1 cellular context compared by ENCODE assay signal in the genomic region with DNA sequence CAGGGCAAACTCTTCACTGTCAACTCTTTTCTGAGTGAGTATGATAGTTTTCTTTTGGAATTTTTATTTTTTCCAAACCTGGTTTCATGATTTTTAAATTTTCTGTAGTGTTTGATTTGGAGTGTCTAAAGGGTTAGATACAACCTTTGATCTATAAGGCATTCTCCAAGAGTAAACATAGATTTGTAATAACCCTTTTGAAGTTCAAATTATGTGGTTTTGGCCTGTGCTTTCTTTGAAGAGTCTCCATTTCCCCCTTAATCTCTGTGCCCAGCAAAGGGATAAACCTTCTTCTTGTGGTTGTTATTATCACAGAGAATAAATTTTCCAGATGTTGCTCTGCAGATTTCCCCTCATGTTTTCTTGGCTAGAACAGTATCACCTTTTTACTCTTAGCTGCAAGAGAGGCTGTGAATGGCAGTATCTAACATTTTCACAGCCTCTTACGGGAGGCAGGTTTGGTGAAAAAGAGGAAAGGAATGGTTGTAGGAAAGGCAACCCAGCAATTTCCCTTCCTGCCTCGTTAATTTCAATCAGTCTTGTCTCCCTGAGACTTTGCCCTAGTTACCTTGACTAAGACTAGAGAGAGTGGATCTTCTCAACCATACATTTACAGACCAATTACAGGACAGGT.
TF ChIP-seq lines count a peak whose summit lies in the region.

No MANE protein-coding gene starts in this region.

TF ChIP-seq in HepG2, 621 proteins besides CTCF, POLR2A, EP300 and RAD21 (continued from another document and continues in another):
- TF ChIP-seq, protein P1, sequence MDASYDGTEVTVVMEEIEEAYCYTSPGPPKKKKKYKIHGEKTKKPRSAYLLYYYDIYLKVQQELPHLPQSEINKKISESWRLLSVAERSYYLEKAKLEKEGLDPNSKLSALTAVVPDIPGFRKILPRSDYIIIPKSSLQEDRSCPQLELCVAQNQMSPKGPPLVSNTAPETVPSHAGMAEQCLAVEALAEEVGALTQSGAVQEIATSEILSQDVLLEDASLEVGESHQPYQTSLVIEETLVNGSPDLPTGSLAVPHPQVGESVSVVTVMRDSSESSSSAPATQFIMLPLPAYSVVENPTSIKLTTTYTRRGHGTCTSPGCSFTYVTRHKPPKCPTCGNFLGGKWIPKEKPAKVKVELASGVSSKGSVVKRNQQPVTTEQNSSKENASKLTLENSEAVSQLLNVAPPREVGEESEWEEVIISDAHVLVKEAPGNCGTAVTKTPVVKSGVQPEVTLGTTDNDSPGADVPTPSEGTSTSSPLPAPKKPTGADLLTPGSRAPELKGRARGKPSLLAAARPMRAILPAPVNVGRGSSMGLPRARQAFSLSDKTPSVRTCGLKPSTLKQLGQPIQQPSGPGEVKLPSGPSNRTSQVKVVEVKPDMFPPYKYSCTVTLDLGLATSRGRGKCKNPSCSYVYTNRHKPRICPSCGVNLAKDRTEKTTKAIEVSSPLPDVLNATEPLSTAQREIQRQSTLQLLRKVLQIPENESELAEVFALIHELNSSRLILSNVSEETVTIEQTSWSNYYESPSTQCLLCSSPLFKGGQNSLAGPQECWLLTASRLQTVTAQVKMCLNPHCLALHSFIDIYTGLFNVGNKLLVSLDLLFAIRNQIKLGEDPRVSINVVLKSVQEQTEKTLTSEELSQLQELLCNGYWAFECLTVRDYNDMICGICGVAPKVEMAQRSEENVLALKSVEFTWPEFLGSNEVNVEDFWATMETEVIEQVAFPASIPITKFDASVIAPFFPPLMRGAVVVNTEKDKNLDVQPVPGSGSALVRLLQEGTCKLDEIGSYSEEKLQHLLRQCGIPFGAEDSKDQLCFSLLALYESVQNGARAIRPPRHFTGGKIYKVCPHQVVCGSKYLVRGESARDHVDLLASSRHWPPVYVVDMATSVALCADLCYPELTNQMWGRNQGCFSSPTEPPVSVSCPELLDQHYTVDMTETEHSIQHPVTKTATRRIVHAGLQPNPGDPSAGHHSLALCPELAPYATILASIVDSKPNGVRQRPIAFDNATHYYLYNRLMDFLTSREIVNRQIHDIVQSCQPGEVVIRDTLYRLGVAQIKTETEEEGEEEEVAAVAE (CRISPR knock-in tag; IDR thresholded peaks at IDR 0.05; ENCODE audit: borderline replicate concordance) = no peak
- TF ChIP-seq NCOA5 (CRISPR knock-in tag; IDR thresholded peaks at IDR 0.05) (no peak), RARA (CRISPR knock-in tag; IDR thresholded peaks at IDR 0.05) (peak; percentile 58), TCF7L2 (IDR thresholded peaks at IDR 0.05; ENCODE audit: low read depth, low read length) (peak; percentile 88), PHF8 (CRISPR knock-in tag; IDR thresholded peaks at IDR 0.05) (no peak), MATR3 (CRISPR knock-in tag; IDR thresholded peaks at IDR 0.05) (no peak), ZNF660 (CRISPR knock-in tag; IDR thresholded peaks at IDR 0.05; ENCODE audit: borderline replicate concordance, low read depth) (no peak), TCF7 (IDR thresholded peaks at IDR 0.05; ENCODE audit: low read depth) (peak; percentile 95), ZNF792 (CRISPR knock-in tag; IDR thresholded peaks at IDR 0.05) (no peak), SP5 (CRISPR knock-in tag; IDR thresholded peaks at IDR 0.05; ENCODE audit: borderline replicate concordance, low read depth) (no peak), NFIB (CRISPR knock-in tag; IDR thresholded peaks at IDR 0.05; ENCODE audit: borderline replicate concordance) (no peak), MTF2 (CRISPR knock-in tag; IDR thresholded peaks at IDR 0.05; ENCODE audit: borderline replicate concordance) (no peak), NCOR1 (IDR thresholded peaks at IDR 0.05; ENCODE audit: borderline replicate concordance, low read length) (peak; percentile 49; the same call in 1 of the 2 replicates), SOX5 (CRISPR knock-in tag; IDR thresholded peaks at IDR 0.05; ENCODE audit: borderline replicate concordance) (peak; percentile 33; the same call in 1 of the 2 replicates), ZNF878 (CRISPR knock-in tag; IDR thresholded peaks at IDR 0.05) (no peak), ZNF260 (CRISPR knock-in tag; IDR thresholded peaks at IDR 0.05; ENCODE audit: borderline replicate concordance, low read depth) (no peak), ASH2L (IDR thresholded peaks at IDR 0.05; ENCODE audit: insufficient read length, low read depth, low read length) (peak; percentile 40), YEATS2 (CRISPR knock-in tag; IDR thresholded peaks at IDR 0.05; ENCODE audit: borderline replicate concordance) (0 out of 2 replicates have a peak, but pooled peaks have one; percentile 7), MED1 (CRISPR knock-in tag; IDR thresholded peaks at IDR 0.05) (0 out of 2 replicates have a peak, but pooled peaks have one; percentile 20), CBFB (CRISPR knock-in tag; IDR thresholded peaks at IDR 0.05) (peak; percentile 95), ZNF282 (IDR thresholded peaks at IDR 0.05; ENCODE audit: partially characterized antibody) (no peak), NR2C2 (CRISPR knock-in tag; IDR thresholded peaks at IDR 0.05; ENCODE audit: borderline replicate concordance) (0 out of 2 replicates have a peak, but pooled peaks have one; percentile 9), BCL6 (CRISPR knock-in tag; IDR thresholded peaks at IDR 0.05) (peak; percentile 74), ZNF12 (CRISPR knock-in tag; IDR thresholded peaks at IDR 0.05) (peak; percentile 8; the same call in 1 of the 2 replicates), HMG20A (CRISPR knock-in tag; IDR thresholded peaks at IDR 0.05; ENCODE audit: borderline replicate concordance) (peak; percentile 60; the same call in 1 of the 2 replicates), SOX13 (IDR thresholded peaks at IDR 0.05) (peak; percentile 31; the same call in 1 of the 2 replicates), SOX13 (CRISPR knock-in tag; conservative IDR thresholded peaks at IDR 0.05 in 1 of 2, IDR thresholded peaks at IDR 0.05 in 1 of 2) (peak in 1 of 2 experiments; percentile 72; a peak in 2 of 4 replicates), ZFP1 (CRISPR knock-in tag; IDR thresholded peaks at IDR 0.05) (0 out of 2 replicates have a peak, but pooled peaks have one; percentile 19)
- TF ChIP-seq, protein P2, sequence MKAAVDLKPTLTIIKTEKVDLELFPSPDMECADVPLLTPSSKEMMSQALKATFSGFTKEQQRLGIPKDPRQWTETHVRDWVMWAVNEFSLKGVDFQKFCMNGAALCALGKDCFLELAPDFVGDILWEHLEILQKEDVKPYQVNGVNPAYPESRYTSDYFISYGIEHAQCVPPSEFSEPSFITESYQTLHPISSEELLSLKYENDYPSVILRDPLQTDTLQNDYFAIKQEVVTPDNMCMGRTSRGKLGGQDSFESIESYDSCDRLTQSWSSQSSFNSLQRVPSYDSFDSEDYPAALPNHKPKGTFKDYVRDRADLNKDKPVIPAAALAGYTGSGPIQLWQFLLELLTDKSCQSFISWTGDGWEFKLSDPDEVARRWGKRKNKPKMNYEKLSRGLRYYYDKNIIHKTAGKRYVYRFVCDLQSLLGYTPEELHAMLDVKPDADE (CRISPR knock-in tag; IDR thresholded peaks at IDR 0.05) = no peak
- TF ChIP-seq, protein P3, sequence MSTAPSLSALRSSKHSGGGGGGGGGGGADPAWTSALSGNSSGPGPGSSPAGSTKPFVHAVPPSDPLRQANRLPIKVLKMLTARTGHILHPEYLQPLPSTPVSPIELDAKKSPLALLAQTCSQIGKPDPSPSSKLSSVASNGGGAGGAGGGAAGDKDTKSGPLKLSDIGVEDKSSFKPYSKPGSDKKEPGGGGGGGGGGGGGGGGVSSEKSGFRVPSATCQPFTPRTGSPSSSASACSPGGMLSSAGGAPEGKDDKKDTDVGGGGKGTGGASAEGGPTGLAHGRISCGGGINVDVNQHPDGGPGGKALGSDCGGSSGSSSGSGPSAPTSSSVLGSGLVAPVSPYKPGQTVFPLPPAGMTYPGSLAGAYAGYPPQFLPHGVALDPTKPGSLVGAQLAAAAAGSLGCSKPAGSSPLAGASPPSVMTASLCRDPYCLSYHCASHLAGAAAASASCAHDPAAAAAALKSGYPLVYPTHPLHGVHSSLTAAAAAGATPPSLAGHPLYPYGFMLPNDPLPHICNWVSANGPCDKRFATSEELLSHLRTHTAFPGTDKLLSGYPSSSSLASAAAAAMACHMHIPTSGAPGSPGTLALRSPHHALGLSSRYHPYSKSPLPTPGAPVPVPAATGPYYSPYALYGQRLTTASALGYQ (CRISPR knock-in tag; IDR thresholded peaks at IDR 0.05) = peak; percentile 64; the same call in 1 of the 2 replicates
- TF ChIP-seq, protein P4, sequence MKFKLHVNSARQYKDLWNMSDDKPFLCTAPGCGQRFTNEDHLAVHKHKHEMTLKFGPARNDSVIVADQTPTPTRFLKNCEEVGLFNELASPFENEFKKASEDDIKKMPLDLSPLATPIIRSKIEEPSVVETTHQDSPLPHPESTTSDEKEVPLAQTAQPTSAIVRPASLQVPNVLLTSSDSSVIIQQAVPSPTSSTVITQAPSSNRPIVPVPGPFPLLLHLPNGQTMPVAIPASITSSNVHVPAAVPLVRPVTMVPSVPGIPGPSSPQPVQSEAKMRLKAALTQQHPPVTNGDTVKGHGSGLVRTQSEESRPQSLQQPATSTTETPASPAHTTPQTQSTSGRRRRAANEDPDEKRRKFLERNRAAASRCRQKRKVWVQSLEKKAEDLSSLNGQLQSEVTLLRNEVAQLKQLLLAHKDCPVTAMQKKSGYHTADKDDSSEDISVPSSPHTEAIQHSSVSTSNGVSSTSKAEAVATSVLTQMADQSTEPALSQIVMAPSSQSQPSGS (CRISPR knock-in tag; IDR thresholded peaks at IDR 0.05) = peak; percentile 36; the same call in 1 of the 2 replicates
- TF ChIP-seq, protein P5, sequence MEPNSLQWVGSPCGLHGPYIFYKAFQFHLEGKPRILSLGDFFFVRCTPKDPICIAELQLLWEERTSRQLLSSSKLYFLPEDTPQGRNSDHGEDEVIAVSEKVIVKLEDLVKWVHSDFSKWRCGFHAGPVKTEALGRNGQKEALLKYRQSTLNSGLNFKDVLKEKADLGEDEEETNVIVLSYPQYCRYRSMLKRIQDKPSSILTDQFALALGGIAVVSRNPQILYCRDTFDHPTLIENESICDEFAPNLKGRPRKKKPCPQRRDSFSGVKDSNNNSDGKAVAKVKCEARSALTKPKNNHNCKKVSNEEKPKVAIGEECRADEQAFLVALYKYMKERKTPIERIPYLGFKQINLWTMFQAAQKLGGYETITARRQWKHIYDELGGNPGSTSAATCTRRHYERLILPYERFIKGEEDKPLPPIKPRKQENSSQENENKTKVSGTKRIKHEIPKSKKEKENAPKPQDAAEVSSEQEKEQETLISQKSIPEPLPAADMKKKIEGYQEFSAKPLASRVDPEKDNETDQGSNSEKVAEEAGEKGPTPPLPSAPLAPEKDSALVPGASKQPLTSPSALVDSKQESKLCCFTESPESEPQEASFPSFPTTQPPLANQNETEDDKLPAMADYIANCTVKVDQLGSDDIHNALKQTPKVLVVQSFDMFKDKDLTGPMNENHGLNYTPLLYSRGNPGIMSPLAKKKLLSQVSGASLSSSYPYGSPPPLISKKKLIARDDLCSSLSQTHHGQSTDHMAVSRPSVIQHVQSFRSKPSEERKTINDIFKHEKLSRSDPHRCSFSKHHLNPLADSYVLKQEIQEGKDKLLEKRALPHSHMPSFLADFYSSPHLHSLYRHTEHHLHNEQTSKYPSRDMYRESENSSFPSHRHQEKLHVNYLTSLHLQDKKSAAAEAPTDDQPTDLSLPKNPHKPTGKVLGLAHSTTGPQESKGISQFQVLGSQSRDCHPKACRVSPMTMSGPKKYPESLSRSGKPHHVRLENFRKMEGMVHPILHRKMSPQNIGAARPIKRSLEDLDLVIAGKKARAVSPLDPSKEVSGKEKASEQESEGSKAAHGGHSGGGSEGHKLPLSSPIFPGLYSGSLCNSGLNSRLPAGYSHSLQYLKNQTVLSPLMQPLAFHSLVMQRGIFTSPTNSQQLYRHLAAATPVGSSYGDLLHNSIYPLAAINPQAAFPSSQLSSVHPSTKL (CRISPR knock-in tag; IDR thresholded peaks at IDR 0.05) = peak; percentile 65
- TF ChIP-seq, protein P6, sequence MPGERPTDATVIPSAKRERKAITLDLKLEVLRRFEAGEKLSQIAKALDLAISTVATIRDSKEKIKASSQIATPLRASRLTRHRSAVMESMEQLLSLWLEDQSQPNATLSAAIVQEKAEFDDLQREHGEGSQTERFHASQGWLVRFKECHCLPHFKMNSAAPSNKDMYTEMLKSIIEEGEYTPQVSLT (CRISPR knock-in tag; IDR thresholded peaks at IDR 0.05; ENCODE audit: borderline replicate concordance, low read depth) = no peak
- TF ChIP-seq, protein P7, sequence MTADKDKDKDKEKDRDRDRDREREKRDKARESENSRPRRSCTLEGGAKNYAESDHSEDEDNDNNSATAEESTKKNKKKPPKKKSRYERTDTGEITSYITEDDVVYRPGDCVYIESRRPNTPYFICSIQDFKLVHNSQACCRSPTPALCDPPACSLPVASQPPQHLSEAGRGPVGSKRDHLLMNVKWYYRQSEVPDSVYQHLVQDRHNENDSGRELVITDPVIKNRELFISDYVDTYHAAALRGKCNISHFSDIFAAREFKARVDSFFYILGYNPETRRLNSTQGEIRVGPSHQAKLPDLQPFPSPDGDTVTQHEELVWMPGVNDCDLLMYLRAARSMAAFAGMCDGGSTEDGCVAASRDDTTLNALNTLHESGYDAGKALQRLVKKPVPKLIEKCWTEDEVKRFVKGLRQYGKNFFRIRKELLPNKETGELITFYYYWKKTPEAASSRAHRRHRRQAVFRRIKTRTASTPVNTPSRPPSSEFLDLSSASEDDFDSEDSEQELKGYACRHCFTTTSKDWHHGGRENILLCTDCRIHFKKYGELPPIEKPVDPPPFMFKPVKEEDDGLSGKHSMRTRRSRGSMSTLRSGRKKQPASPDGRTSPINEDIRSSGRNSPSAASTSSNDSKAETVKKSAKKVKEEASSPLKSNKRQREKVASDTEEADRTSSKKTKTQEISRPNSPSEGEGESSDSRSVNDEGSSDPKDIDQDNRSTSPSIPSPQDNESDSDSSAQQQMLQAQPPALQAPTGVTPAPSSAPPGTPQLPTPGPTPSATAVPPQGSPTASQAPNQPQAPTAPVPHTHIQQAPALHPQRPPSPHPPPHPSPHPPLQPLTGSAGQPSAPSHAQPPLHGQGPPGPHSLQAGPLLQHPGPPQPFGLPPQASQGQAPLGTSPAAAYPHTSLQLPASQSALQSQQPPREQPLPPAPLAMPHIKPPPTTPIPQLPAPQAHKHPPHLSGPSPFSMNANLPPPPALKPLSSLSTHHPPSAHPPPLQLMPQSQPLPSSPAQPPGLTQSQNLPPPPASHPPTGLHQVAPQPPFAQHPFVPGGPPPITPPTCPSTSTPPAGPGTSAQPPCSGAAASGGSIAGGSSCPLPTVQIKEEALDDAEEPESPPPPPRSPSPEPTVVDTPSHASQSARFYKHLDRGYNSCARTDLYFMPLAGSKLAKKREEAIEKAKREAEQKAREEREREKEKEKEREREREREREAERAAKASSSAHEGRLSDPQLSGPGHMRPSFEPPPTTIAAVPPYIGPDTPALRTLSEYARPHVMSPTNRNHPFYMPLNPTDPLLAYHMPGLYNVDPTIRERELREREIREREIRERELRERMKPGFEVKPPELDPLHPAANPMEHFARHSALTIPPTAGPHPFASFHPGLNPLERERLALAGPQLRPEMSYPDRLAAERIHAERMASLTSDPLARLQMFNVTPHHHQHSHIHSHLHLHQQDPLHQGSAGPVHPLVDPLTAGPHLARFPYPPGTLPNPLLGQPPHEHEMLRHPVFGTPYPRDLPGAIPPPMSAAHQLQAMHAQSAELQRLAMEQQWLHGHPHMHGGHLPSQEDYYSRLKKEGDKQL (CRISPR knock-in tag; IDR thresholded peaks at IDR 0.05; ENCODE audit: low read depth) = 0 out of 2 replicates have a peak, but pooled peaks have one; percentile 16
